ENCODE assay signal across 25 cellular contexts in genomic region chr5:122948319-122948718, GRCh38.
DNase-seq lines count a peak whose midpoint lies in the region; ATAC-seq and TF ChIP-seq lines count a peak whose summit lies in the region.
"Had no signal": no experiment of that assay in that cellular context is flagged by ENCODE, and none has a peak within 500 bp of the region (broad histone marks: within the 10 kb centered on the region; RNA-seq: fewer than 3 reads in every experiment).

No MANE protein-coding gene starts in this region.

- H3K23ac ChIP-seq in IMR-90 (ENCODE audit: low read depth, low read length): no peak overlapping the region

- no peak overlapping the region for H3K18ac ChIP-seq in IMR-90 (ENCODE audit: low read depth, low read length)

- H3K27me3 ChIP-seq in BLaER1 (no peaks in the 10 kb centered on the region), IMR-90 (ENCODE audit: control insufficient read depth, insufficient read depth, low read length) (no peaks in the 10 kb centered on the region)
- no peaks in the 10 kb centered on the region for H3K27me3 ChIP-seq in BLaER1 treated with 17β-estradiol and CSF1 and Interleukin-3, amounts not matched to agents 10 nM and 100 nM
- H3K27me3 ChIP-seq: BE2C had no signal

- H3K14ac ChIP-seq in IMR-90 (replicated peaks; ENCODE audit: low read depth, low read length): no peak overlapping the region

- CTCF ChIA-PET in IMR-90 (lab: Yijun Ruan, JAX) (no interaction called here), MCF 10A (lab: Yijun Ruan, JAX) (interaction anchor here (0.6 to 1.2 kb wide), 2 partner anchors 51 to 54 kb away, joined by 3 read pairs; no protein-coding TSS in a partner anchor)

- no peak overlapping the region for H4K5ac ChIP-seq in IMR-90 (ENCODE audit: low read depth, low read length)

- H4K20me1 ChIP-seq in BLaER1 (no peaks in the 10 kb centered on the region), IMR-90 (ENCODE audit: insufficient read depth, low read length) (no peaks in the 10 kb centered on the region)
- peaks cover 0 to 32% (median 0%) of the 10 kb centered on the region in 11 experiments; a peak in 3 of 22 replicates for H4K20me1 ChIP-seq in BLaER1 treated with 17β-estradiol and CSF1 and Interleukin-3, amounts not matched to agents 10 nM and 100 nM

- no peak overlapping the region for H2AFZ ChIP-seq in IMR-90 (replicated peaks; ENCODE audit: low read length, poor library complexity)

- no peak for TF ChIP-seq CTCF in IMR-90 (conservative IDR thresholded peaks at IDR 0.05; ENCODE audit: low read depth, low read length)
- TF ChIP-seq CTCF in nephron progenitor cell (IDR thresholded peaks at IDR 0.05): no peak
- TF ChIP-seq CTCF in foreskin fibroblast (IDR thresholded peaks at IDR 0.05; ENCODE audit: low read depth, low read length): no peak
- TF ChIP-seq CTCF in MCF 10A (IDR thresholded peaks at IDR 0.05; ENCODE audit: unreplicated experiment): no peak

- H3K9me3 ChIP-seq in BLaER1: no peaks in the 10 kb centered on the region
- 0 out of 22 replicates have a peak, but pooled peaks cover 0 to 3% (median 0%) of the 10 kb centered on the region in 11 experiments for H3K9me3 ChIP-seq in BLaER1 treated with 17β-estradiol and CSF1 and Interleukin-3, amounts not matched to agents 10 nM and 100 nM (replicated peaks in 1 of 11)
- no peaks in the 10 kb centered on the region for H3K9me3 ChIP-seq in IMR-90 (ENCODE audit: control insufficient read depth, insufficient read depth, low read length)
- H3K9me3 ChIP-seq: BE2C had no signal

- H3K4me3 ChIP-seq in BLaER1 (no peak overlapping the region), IMR-90 (ENCODE audit: insufficient read depth, low read depth, low read length) (no peak overlapping the region), foreskin fibroblast (ENCODE audit: low read depth in 1 of 2, low read length in 2 of 2) (no peak overlapping the region)
- H3K4me3 ChIP-seq in BLaER1 treated with 17β-estradiol and CSF1 and Interleukin-3, amounts not matched to agents 10 nM and 100 nM: no peak overlapping the region
- H3K4me3 ChIP-seq: GM12878 had no signal

- DNase-seq in IMR-90: no peak
- no peak for DNase-seq in nephron progenitor cell
- DNase-seq in activated effector memory CD4-positive, alpha-beta T cell treated with Interleukin-2 at 50 U/mL for 16 hours: no peak
- no peak for DNase-seq in naive thymus-derived CD8-positive, alpha-beta T cell
- DNase-seq in foreskin fibroblast: no peak
- DNase-seq in MCF 10A (ENCODE audit: unreplicated experiment): no peak
- DNase-seq: 8988T; ACHN; BE2C; C1 segment of cervical spinal cord; CD4-positive, alpha-beta memory T cell; CD4-positive, CD25-positive, alpha-beta regulatory T cell; CD8-positive, alpha-beta memory T cell; COR-L47; DMS 273 treated with DMSO at 0.1 percent for 48 hours; DMS153; DMS53; DMS79; DND-41; EL; GDM1 had no signal

- no peak overlapping the region for H4K91ac ChIP-seq in IMR-90 (ENCODE audit: insufficient read depth, low read depth, low read length)

- H3K27ac Mint-ChIP-seq in nephron progenitor cell: peak overlapping the region; percentile 16
- H3K27ac Mint-ChIP-seq in naive thymus-derived CD8-positive, alpha-beta T cell: no peak overlapping the region
- H3K27ac Mint-ChIP-seq in MCF 10A (ENCODE audit: low read depth, unreplicated experiment): no peak overlapping the region
- H3K27ac Mint-ChIP-seq: CD4-positive, alpha-beta memory T cell; CD4-positive, CD25-positive, alpha-beta regulatory T cell; CD8-positive, alpha-beta memory T cell had no signal

- POLR2A ChIA-PET in IMR-90 (lab: Charles Lee; ENCODE audit: unreplicated experiment): no interaction called here
- POLR2A ChIA-PET in naive thymus-derived CD8-positive, alpha-beta T cell (lab: Charles Lee): no interaction called here
- POLR2A ChIA-PET in MCF 10A (lab: Yijun Ruan, JAX): interaction anchor here (0.8 to 1.5 kb wide), 4 partner anchors 27 to 489 kb away, joined by 3 read pairs; no protein-coding TSS in a partner anchor

- H2BK15ac ChIP-seq in IMR-90 (ENCODE audit: low read depth, low read length): no peak overlapping the region

- no peak overlapping the region for H2AK5ac ChIP-seq in IMR-90 (ENCODE audit: low read depth, low read length)

- TF ChIP-seq POLR2A in IMR-90 (IDR thresholded peaks at IDR 0.05; ENCODE audit: low read depth, low read length): no peak

- H3K4me3 Mint-ChIP-seq in nephron progenitor cell (no peak overlapping the region), MCF 10A (ENCODE audit: unreplicated experiment) (no peak overlapping the region)
- H3K4me3 Mint-ChIP-seq in naive thymus-derived CD8-positive, alpha-beta T cell: no peak overlapping the region
- H3K4me3 Mint-ChIP-seq: CD14-positive monocyte; CD4-positive, alpha-beta memory T cell; CD4-positive, CD25-positive, alpha-beta regulatory T cell; CD8-positive, alpha-beta memory T cell had no signal

- H2BK120ac ChIP-seq in IMR-90 (ENCODE audit: low read depth, low read length): no peak overlapping the region

- H3K4me2 ChIP-seq in BLaER1 (peak overlapping the region; percentile 72), IMR-90 (ENCODE audit: low read depth, low read length) (no peak overlapping the region)
- H3K4me2 ChIP-seq in BLaER1 treated with 17β-estradiol and CSF1 and Interleukin-3, amounts not matched to agents 10 nM and 100 nM: peak overlapping the region in 8 of 11 experiments; percentile 31 to 76 (median 62); a peak in 14 of 22 replicates

- H3K79me1 ChIP-seq in IMR-90 (ENCODE audit: low read depth in 1 of 2, low read length in 2 of 2): no peaks in the 10 kb centered on the region; a peak in 1 of 4 replicates

- no peak overlapping the region for H3K4ac ChIP-seq in IMR-90 (ENCODE audit: low read depth, low read length)

- H3K27me3 Mint-ChIP-seq in nephron progenitor cell (ENCODE audit: low read depth, poor library complexity): peaks cover 7% of the 10 kb centered on the region
- peaks cover 0 to 4% (median 2%) of the 10 kb centered on the region in 5 donors for H3K27me3 Mint-ChIP-seq in naive thymus-derived CD8-positive, alpha-beta T cell
- H3K27me3 Mint-ChIP-seq in MCF 10A (ENCODE audit: insufficient read depth, unreplicated experiment): no peaks in the 10 kb centered on the region
- H3K27me3 Mint-ChIP-seq: CD4-positive, alpha-beta memory T cell; CD4-positive, CD25-positive, alpha-beta regulatory T cell; CD8-positive, alpha-beta memory T cell had no signal

- WGBS in IMR-90 (ENCODE audit: extremely low coverage in 2 of 2, insufficient read length in 1 of 2), 2 experiments: no CpG with 5 or more reads among the region's 2 CpGs

- H3K56ac ChIP-seq in IMR-90 (ENCODE audit: extremely low read depth, insufficient read depth, low read length): no peak overlapping the region

- no peak overlapping the region for H2AK9ac ChIP-seq in IMR-90 (replicated peaks; ENCODE audit: low read depth, low read length, poor library complexity)

- H3K4me1 ChIP-seq in BLaER1: peaks cover 21% of the 10 kb centered on the region
- peaks cover 13 to 21% (median 19%) of the 10 kb centered on the region in 10 experiments for H3K4me1 ChIP-seq in BLaER1 treated with 17β-estradiol and CSF1 and Interleukin-3, amounts not matched to agents 10 nM and 100 nM
- H3K4me1 ChIP-seq in IMR-90 (ENCODE audit: control insufficient read depth, insufficient read depth, low read length): no peaks in the 10 kb centered on the region
- H3K4me1 ChIP-seq: BE2C had no signal

- no peak overlapping the region for H4K8ac ChIP-seq in IMR-90 (ENCODE audit: low read depth in 2 of 2, low read length in 2 of 2)

- no peak overlapping the region for H3K9ac ChIP-seq in BLaER1
- no peak overlapping the region for H3K9ac ChIP-seq in BLaER1 treated with 17β-estradiol and CSF1 and Interleukin-3, amounts not matched to agents 10 nM and 100 nM
- H3K9ac ChIP-seq in IMR-90 (ENCODE audit: low read depth, low read length): no peak overlapping the region

- in situ Hi-C loops in IMR-90 (cut with MboI; ENCODE audit: low sequenced_read_pairs): no loop called here

- BruUV-seq in IMR-90 (replicated peaks; lab: Mats Ljungman, UMichigan) (no TSS peak), MCF 10A (replicated peaks; lab: Mats Ljungman, UMichigan) (no TSS peak)

- H3K36me3 ChIP-seq in BLaER1: no peaks in the 10 kb centered on the region
- peaks cover 0 to 59% (median 0%) of the 10 kb centered on the region in 11 experiments; a peak in 5 of 22 replicates for H3K36me3 ChIP-seq in BLaER1 treated with 17β-estradiol and CSF1 and Interleukin-3, amounts not matched to agents 10 nM and 100 nM
- H3K36me3 ChIP-seq in IMR-90 (ENCODE audit: control insufficient read depth, insufficient read depth, low read length): peaks cover 2% of the 10 kb centered on the region
- H3K36me3 ChIP-seq: BE2C had no signal

- dilution Hi-C loops in IMR-90 (cut with HindIII; ENCODE audit: low sequenced_read_pairs, unreplicated experiment): no loop called here

- H3K9me3 Mint-ChIP-seq in nephron progenitor cell (no peaks in the 10 kb centered on the region), MCF 10A (ENCODE audit: unreplicated experiment) (no peaks in the 10 kb centered on the region)
- peaks cover 0 to 2% (median 0%) of the 10 kb centered on the region in 9 donors for H3K9me3 Mint-ChIP-seq in naive thymus-derived CD8-positive, alpha-beta T cell
- H3K9me3 Mint-ChIP-seq: CD4-positive, CD25-positive, alpha-beta regulatory T cell; CD8-positive, alpha-beta memory T cell had no signal

- H3K36me3 Mint-ChIP-seq in nephron progenitor cell (ENCODE audit: low read depth) (peaks cover 4% of the 10 kb centered on the region), MCF 10A (ENCODE audit: insufficient read depth, unreplicated experiment) (peaks cover 30% of the 10 kb centered on the region)
- H3K36me3 Mint-ChIP-seq in naive thymus-derived CD8-positive, alpha-beta T cell: peaks cover 0 to 2% (median 0%) of the 10 kb centered on the region in 3 donors

- no peak overlapping the region for H2BK5ac ChIP-seq in IMR-90 (ENCODE audit: low read depth, low read length, poor library complexity, severe bottlenecking)

- no peak overlapping the region for H3K27ac ChIP-seq in BLaER1
- no peak overlapping the region for H3K27ac ChIP-seq in BLaER1 treated with 17β-estradiol and CSF1 and Interleukin-3, amounts not matched to agents 10 nM and 100 nM
- H3K27ac ChIP-seq in IMR-90 (ENCODE audit: insufficient read depth, low read length): no peak overlapping the region

- intact Hi-C loops in IMR-90 (cut with micrococcal nuclease): no loop called here
- intact Hi-C loops in MCF 10A (cut with micrococcal nuclease): no loop called here

- 0 out of 2 replicates have a peak, but pooled peaks cover 6% of the 10 kb centered on the region for H3K9me1 ChIP-seq in IMR-90 (ENCODE audit: insufficient read depth, low read length)

- TF ChIP-seq RAD21 in IMR-90 (IDR thresholded peaks at IDR 0.05; ENCODE audit: low read length): no peak

- H3K4me1 Mint-ChIP-seq in nephron progenitor cell (peaks cover 26% of the 10 kb centered on the region), MCF 10A (ENCODE audit: insufficient read depth, unreplicated experiment) (peaks cover 3% of the 10 kb centered on the region)
- no peaks in the 10 kb centered on the region for H3K4me1 Mint-ChIP-seq in naive thymus-derived CD8-positive, alpha-beta T cell
- H3K4me1 Mint-ChIP-seq: CD8-positive, alpha-beta memory T cell had no signal

- no peak for ATAC-seq in IMR-90 (ENCODE audit: low read depth)
- no peak for ATAC-seq in naive thymus-derived CD8-positive, alpha-beta T cell
- ATAC-seq: GM12878 had no signal

- no peak overlapping the region for H2BK20ac ChIP-seq in IMR-90 (ENCODE audit: low read depth, low read length)

TF ChIP-seq in IMR-90, 13 proteins besides CTCF, POLR2A, EP300 and RAD21 (continues in another document):
- TF ChIP-seq BHLHE40 (IDR thresholded peaks at IDR 0.05; ENCODE audit: low read depth, low read length): no peak
